ENCODE assay signal across 30 cellular contexts in genomic region chr6:53714888-53715287, GRCh38.
"Had no signal": no experiment of that assay in that cellular context is flagged by ENCODE, and none has a peak within 500 bp of the region (broad histone marks: within the 10 kb centered on the region; RNA-seq: fewer than 3 reads in every experiment).

No MANE protein-coding gene starts in this region.

- H3K9me3 ChIP-seq: ascending aorta, breast epithelium, colonic mucosa had no signal

- FAIRE-seq: frontal cortex had no signal

- H3K4me3 ChIP-seq: ascending aorta, breast epithelium, cardiac muscle cell, colonic mucosa, dorsolateral prefrontal cortex had no signal

- ATAC-seq: activated naive CD4-positive, alpha-beta T cell treated with anti-CD3 and anti-CD28 coated beads, Interleukin-2, amount 50 U/mL, for 72 hours; activated T-cell treated with anti-CD3 and anti-CD28 coated beads, Interleukin-2, amount 50 U/mL, for 72 hours; esophagus mucosa; WTC11 had no signal

- H3K27me3 ChIP-seq: ascending aorta, breast epithelium, cardiac muscle cell, colonic mucosa had no signal

- H3K36me3 ChIP-seq: ascending aorta, breast epithelium, cardiac muscle cell, colonic mucosa had no signal

- H3K27ac ChIP-seq: ascending aorta, breast epithelium, cardiac muscle cell, colonic mucosa, dorsolateral prefrontal cortex, VCaP had no signal

- H3K4me1 ChIP-seq: ascending aorta, breast epithelium, colonic mucosa had no signal

- DNase-seq: activated CD4-positive, alpha-beta memory T cell treated with anti-CD3 and anti-CD28 coated beads, Interleukin-2, amount 10 ng/mL, durations not matched to agents 7 days and 5 days; activated CD4-positive, alpha-beta T cell treated with anti-CD3 and anti-CD28 coated beads for 1 hour; activated CD4-positive, alpha-beta T cell treated with anti-CD3 and anti-CD28 coated beads for 4 hours; activated CD4-positive, alpha-beta T cell treated with anti-CD3 and anti-CD28 coated beads, Interleukin-2, amount 10 ng/mL, durations not matched to agents 7 days and 5 days; activated CD4-positive, alpha-beta T cell treated with anti-CD3 and anti-CD28 coated beads, Interleukin-2, amount 50 U/mL, for 4 hours; activated CD8-positive, alpha-beta memory T cell treated with anti-CD3 and anti-CD28 coated beads, Interleukin-2, amount 50 U/mL, for 48 hours; activated gamma-delta T cell; activated naive CD4-positive, alpha-beta T cell; activated naive CD4-positive, alpha-beta T cell treated with anti-CD3 and anti-CD28 coated beads, Interleukin-2, amount 10 ng/mL, durations not matched to agents 7 days and 5 days; activated naive CD8-positive, alpha-beta T cell treated with anti-CD3 and anti-CD28 coated beads, Interleukin-2, amount 10 ng/mL, durations not matched to agents 7 days and 5 days; activated T-cell treated with anti-CD3 and anti-CD28 coated beads for 4 hours; activated T-cell treated with anti-CD3 and anti-CD28 coated beads, Interleukin-2, amount 50 U/mL, for 24 hours; activated T-cell treated with anti-CD3 and anti-CD28 coated beads, Interleukin-2, amount 50 U/mL, for 72 hours; central memory CD4-positive, alpha-beta T cell; cerebellar nuclear complex; colonic mucosa; dorsolateral prefrontal cortex; effector memory CD4-positive, alpha-beta T cell; endodermal cell; foreskin fibroblast; head of caudate nucleus; T-helper 2 cell had no signal
